Comparison of ENCODE assay signal across 2 cellular contexts in the genomic region with DNA sequence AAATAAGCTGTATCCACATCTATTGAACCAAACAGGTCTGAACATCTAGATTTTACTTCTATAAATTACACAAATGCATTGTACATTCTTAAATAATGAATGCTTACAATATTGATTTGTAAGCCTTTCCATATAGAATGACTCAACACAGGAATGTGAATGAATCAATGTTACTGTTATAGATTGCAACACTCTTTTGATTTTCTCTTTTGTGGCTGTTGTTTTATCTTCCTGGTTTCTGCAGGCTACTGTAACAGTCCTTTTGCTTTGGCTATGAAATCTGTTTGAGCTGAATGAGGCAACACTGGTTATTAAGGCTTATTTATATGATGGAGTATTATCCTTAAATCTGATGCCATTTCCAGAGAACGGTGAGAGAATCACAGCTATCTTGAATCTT.
TF ChIP-seq lines count a peak whose summit lies in the region.

No MANE protein-coding gene starts in this region.

TF ChIP-seq in HepG2, 621 proteins besides CTCF, POLR2A, EP300 and RAD21:
- TF ChIP-seq ZNF567 (CRISPR knock-in tag; IDR thresholded peaks at IDR 0.05; ENCODE audit: borderline replicate concordance) = no peak
- no peak for TF ChIP-seq HNRNPUL1 (IDR thresholded peaks at IDR 0.05; ENCODE audit: low read depth, low read length)
- TF ChIP-seq, protein P1, sequence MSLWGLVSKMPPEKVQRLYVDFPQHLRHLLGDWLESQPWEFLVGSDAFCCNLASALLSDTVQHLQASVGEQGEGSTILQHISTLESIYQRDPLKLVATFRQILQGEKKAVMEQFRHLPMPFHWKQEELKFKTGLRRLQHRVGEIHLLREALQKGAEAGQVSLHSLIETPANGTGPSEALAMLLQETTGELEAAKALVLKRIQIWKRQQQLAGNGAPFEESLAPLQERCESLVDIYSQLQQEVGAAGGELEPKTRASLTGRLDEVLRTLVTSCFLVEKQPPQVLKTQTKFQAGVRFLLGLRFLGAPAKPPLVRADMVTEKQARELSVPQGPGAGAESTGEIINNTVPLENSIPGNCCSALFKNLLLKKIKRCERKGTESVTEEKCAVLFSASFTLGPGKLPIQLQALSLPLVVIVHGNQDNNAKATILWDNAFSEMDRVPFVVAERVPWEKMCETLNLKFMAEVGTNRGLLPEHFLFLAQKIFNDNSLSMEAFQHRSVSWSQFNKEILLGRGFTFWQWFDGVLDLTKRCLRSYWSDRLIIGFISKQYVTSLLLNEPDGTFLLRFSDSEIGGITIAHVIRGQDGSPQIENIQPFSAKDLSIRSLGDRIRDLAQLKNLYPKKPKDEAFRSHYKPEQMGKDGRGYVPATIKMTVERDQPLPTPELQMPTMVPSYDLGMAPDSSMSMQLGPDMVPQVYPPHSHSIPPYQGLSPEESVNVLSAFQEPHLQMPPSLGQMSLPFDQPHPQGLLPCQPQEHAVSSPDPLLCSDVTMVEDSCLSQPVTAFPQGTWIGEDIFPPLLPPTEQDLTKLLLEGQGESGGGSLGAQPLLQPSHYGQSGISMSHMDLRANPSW (CRISPR knock-in tag; IDR thresholded peaks at IDR 0.05; ENCODE audit: borderline replicate concordance) = no peak
- no peak for TF ChIP-seq ZNF552 (CRISPR knock-in tag; IDR thresholded peaks at IDR 0.05; ENCODE audit: borderline replicate concordance)
- TF ChIP-seq SP5 (CRISPR knock-in tag; IDR thresholded peaks at IDR 0.05; ENCODE audit: borderline replicate concordance, low read depth) = no peak
- no peak for TF ChIP-seq ZNF446 (CRISPR knock-in tag; IDR thresholded peaks at IDR 0.05)
- TF ChIP-seq, protein P2, sequence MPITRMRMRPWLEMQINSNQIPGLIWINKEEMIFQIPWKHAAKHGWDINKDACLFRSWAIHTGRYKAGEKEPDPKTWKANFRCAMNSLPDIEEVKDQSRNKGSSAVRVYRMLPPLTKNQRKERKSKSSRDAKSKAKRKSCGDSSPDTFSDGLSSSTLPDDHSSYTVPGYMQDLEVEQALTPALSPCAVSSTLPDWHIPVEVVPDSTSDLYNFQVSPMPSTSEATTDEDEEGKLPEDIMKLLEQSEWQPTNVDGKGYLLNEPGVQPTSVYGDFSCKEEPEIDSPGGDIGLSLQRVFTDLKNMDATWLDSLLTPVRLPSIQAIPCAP (CRISPR knock-in tag; IDR thresholded peaks at IDR 0.05; ENCODE audit: low read depth) = no peak
- TF ChIP-seq, protein P3, sequence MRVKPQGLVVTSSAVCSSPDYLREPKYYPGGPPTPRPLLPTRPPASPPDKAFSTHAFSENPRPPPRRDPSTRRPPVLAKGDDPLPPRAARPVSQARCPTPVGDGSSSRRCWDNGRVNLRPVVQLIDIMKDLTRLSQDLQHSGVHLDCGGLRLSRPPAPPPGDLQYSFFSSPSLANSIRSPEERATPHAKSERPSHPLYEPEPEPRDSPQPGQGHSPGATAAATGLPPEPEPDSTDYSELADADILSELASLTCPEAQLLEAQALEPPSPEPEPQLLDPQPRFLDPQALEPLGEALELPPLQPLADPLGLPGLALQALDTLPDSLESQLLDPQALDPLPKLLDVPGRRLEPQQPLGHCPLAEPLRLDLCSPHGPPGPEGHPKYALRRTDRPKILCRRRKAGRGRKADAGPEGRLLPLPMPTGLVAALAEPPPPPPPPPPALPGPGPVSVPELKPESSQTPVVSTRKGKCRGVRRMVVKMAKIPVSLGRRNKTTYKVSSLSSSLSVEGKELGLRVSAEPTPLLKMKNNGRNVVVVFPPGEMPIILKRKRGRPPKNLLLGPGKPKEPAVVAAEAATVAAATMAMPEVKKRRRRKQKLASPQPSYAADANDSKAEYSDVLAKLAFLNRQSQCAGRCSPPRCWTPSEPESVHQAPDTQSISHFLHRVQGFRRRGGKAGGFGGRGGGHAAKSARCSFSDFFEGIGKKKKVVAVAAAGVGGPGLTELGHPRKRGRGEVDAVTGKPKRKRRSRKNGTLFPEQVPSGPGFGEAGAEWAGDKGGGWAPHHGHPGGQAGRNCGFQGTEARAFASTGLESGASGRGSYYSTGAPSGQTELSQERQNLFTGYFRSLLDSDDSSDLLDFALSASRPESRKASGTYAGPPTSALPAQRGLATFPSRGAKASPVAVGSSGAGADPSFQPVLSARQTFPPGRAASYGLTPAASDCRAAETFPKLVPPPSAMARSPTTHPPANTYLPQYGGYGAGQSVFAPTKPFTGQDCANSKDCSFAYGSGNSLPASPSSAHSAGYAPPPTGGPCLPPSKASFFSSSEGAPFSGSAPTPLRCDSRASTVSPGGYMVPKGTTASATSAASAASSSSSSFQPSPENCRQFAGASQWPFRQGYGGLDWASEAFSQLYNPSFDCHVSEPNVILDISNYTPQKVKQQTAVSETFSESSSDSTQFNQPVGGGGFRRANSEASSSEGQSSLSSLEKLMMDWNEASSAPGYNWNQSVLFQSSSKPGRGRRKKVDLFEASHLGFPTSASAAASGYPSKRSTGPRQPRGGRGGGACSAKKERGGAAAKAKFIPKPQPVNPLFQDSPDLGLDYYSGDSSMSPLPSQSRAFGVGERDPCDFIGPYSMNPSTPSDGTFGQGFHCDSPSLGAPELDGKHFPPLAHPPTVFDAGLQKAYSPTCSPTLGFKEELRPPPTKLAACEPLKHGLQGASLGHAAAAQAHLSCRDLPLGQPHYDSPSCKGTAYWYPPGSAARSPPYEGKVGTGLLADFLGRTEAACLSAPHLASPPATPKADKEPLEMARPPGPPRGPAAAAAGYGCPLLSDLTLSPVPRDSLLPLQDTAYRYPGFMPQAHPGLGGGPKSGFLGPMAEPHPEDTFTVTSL (CRISPR knock-in tag; IDR thresholded peaks at IDR 0.05; ENCODE audit: borderline replicate concordance) = no peak
TF ChIP-seq in HepG2: peak in this region for 0.

TF ChIP-seq in GM23338, 12 proteins besides CTCF, POLR2A, EP300 and RAD21:
- TF ChIP-seq STAT1 (IDR thresholded peaks at IDR 0.05; ENCODE audit: unreplicated experiment) (no peak), CREB1 (CRISPR knock-in tag; IDR thresholded peaks at IDR 0.05; ENCODE audit: low read depth) (no peak), NANOG (IDR thresholded peaks at IDR 0.05; ENCODE audit: borderline replicate concordance) (no peak), ZNF331 (CRISPR knock-in tag; IDR thresholded peaks at IDR 0.05; ENCODE audit: low read depth) (no peak), ZNF114 (CRISPR knock-in tag; IDR thresholded peaks at IDR 0.05) (no peak)
- TF ChIP-seq, protein P4, sequence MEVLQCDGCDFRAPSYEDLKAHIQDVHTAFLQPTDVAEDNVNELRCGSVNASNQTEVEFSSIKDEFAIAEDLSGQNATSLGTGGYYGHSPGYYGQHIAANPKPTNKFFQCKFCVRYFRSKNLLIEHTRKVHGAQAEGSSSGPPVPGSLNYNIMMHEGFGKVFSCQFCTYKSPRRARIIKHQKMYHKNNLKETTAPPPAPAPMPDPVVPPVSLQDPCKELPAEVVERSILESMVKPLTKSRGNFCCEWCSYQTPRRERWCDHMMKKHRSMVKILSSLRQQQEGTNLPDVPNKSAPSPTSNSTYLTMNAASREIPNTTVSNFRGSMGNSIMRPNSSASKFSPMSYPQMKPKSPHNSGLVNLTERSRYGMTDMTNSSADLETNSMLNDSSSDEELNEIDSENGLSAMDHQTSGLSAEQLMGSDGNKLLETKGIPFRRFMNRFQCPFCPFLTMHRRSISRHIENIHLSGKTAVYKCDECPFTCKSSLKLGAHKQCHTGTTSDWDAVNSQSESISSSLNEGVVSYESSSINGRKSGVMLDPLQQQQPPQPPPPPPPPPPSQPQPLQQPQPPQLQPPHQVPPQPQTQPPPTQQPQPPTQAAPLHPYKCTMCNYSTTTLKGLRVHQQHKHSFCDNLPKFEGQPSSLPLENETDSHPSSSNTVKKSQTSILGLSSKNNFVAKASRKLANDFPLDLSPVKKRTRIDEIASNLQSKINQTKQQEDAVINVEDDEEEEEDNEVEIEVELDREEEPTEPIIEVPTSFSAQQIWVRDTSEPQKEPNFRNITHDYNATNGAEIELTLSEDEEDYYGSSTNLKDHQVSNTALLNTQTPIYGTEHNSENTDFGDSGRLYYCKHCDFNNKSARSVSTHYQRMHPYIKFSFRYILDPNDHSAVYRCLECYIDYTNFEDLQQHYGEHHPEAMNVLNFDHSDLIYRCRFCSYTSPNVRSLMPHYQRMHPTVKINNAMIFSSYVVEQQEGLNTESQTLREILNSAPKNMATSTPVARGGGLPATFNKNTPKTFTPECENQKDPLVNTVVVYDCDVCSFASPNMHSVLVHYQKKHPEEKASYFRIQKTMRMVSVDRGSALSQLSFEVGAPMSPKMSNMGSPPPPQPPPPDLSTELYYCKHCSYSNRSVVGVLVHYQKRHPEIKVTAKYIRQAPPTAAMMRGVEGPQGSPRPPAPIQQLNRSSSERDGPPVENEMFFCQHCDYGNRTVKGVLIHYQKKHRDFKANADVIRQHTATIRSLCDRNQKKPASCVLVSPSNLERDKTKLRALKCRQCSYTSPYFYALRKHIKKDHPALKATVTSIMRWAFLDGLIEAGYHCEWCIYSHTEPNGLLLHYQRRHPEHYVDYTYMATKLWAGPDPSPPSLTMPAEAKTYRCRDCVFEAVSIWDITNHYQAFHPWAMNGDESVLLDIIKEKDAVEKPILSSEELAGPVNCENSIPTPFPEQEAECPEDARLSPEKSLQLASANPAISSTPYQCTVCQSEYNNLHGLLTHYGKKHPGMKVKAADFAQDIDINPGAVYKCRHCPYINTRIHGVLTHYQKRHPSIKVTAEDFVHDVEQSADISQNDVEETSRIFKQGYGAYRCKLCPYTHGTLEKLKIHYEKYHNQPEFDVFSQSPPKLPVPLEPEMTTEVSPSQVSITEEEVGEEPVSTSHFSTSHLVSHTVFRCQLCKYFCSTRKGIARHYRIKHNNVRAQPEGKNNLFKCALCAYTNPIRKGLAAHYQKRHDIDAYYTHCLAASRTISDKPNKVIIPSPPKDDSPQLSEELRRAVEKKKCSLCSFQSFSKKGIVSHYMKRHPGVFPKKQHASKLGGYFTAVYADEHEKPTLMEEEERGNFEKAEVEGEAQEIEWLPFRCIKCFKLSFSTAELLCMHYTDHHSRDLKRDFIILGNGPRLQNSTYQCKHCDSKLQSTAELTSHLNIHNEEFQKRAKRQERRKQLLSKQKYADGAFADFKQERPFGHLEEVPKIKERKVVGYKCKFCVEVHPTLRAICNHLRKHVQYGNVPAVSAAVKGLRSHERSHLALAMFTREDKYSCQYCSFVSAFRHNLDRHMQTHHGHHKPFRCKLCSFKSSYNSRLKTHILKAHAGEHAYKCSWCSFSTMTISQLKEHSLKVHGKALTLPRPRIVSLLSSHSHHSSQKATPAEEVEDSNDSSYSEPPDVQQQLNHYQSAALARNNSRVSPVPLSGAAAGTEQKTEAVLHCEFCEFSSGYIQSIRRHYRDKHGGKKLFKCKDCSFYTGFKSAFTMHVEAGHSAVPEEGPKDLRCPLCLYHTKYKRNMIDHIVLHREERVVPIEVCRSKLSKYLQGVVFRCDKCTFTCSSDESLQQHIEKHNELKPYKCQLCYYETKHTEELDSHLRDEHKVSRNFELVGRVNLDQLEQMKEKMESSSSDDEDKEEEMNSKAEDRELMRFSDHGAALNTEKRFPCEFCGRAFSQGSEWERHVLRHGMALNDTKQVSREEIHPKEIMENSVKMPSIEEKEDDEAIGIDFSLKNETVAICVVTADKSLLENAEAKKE (CRISPR knock-in tag; IDR thresholded peaks at IDR 0.05) = no peak
TF ChIP-seq in GM23338: peak in this region for 0.
